Comparison of ENCODE assay signal across 15 cellular contexts in genomic region chr3:82643948-82644347, GRCh38.
A peak's percentile ranks its signal among the peaks of the same experiment; 100 is the strongest.
DNase-seq lines count a peak whose midpoint lies in the region; ATAC-seq and TF ChIP-seq lines count a peak whose summit lies in the region.
"Had no signal": no experiment of that assay in that cellular context is flagged by ENCODE, and none has a peak within 500 bp of the region (broad histone marks: within the 10 kb centered on the region; RNA-seq: fewer than 3 reads in every experiment).

No MANE protein-coding gene starts in this region.

- intact Hi-C loops in transverse colon (cut with DNase I; ENCODE audit: low total_unique reads): no loop called here

- TF ChIP-seq EP300 in transverse colon (IDR thresholded peaks at IDR 0.05; ENCODE audit: low read depth): no peak

- H4K20me1 ChIP-seq in hepatocyte (ENCODE audit: insufficient read depth, poor library complexity, severe bottlenecking): no peaks in the 10 kb centered on the region
- H4K20me1 ChIP-seq: BLaER1 treated with 17β-estradiol and CSF1 and Interleukin-3, amounts not matched to agents 10 nM and 100 nM had no signal

- no peak overlapping the region for H3K27ac ChIP-seq in C4-2B
- H3K27ac ChIP-seq in hepatocyte: no peak overlapping the region
- no peak overlapping the region for H3K27ac ChIP-seq in transverse colon
- H3K27ac ChIP-seq: BLaER1 treated with 17β-estradiol and CSF1 and Interleukin-3, amounts not matched to agents 10 nM and 100 nM; ovary had no signal

- no peaks in the 10 kb centered on the region for H3K27me3 ChIP-seq in hepatocyte
- no peaks in the 10 kb centered on the region for H3K27me3 ChIP-seq in transverse colon
- H3K27me3 ChIP-seq: BLaER1 treated with 17β-estradiol and CSF1 and Interleukin-3, amounts not matched to agents 10 nM and 100 nM; ovary had no signal

- H2AFZ ChIP-seq in hepatocyte: no peak overlapping the region

- ATAC-seq in HG03175 (IDR thresholded peaks at IDR 0.05; ENCODE audit: unreplicated experiment): no peak
- no peak for ATAC-seq in GM18867 (IDR thresholded peaks at IDR 0.05; ENCODE audit: unreplicated experiment)
- ATAC-seq: K562; stimulated activated memory B cell treated with anti-CD40 and anti-IgM and Interleukin-4, amounts not matched to agents 10 μg/mL and 1 μg/mL and 100 μg/mL, for 72 hours had no signal

- no peak overlapping the region for H3K4me3 ChIP-seq in hepatocyte
- H3K4me3 ChIP-seq in transverse colon: no peak overlapping the region
- H3K4me3 ChIP-seq: BLaER1 treated with 17β-estradiol and CSF1 and Interleukin-3, amounts not matched to agents 10 nM and 100 nM; K562; lung; ovary had no signal

- no peaks in the 10 kb centered on the region for H3K9me2 ChIP-seq in hepatocyte (replicated peaks; ENCODE audit: insufficient read depth)

- in situ Hi-C loops in transverse colon (cut with MboI; ENCODE audit: low pct_ligation_motif_present in 1 of 4, low pct_unique_long_range_greater_than_20kb in 1 of 4, low sequenced_read_pairs in 3 of 4): no loop called here

- H3K4me2 ChIP-seq in hepatocyte: no peak overlapping the region
- H3K4me2 ChIP-seq: BLaER1 treated with 17β-estradiol and CSF1 and Interleukin-3, amounts not matched to agents 10 nM and 100 nM had no signal

- H3K9me3 ChIP-seq in hepatocyte (ENCODE audit: low read depth): no peaks in the 10 kb centered on the region
- no peaks in the 10 kb centered on the region for H3K9me3 ChIP-seq in transverse colon

- TF ChIP-seq POLR2A in transverse colon (IDR thresholded peaks at IDR 0.05): no peak

- TF ChIP-seq CTCF in C4-2B (conservative IDR thresholded peaks at IDR 0.05) (peak; percentile 29), hepatocyte (IDR thresholded peaks at IDR 0.05; ENCODE audit: poor library complexity) (peak; percentile 17), transverse colon (IDR thresholded peaks at IDR 0.05) (no peak)

- DNase-seq in HK-2 (ENCODE audit: unreplicated experiment): peak; percentile 6
- DNase-seq in RKO (ENCODE audit: low spot score): peak; percentile 49
- no peak for DNase-seq in hepatocyte (ENCODE audit: low spot score)
- DNase-seq in DMS114 treated with DMSO at 0.1 percent for 48 hours (lab: John Stamatoyannopoulos, UW; ENCODE audit: unreplicated experiment): no peak
- no peak for DNase-seq in transverse colon
- DNase-seq: NCI-H226, ovary, T-helper 2 cell had no signal

- H3K4me1 ChIP-seq in hepatocyte (ENCODE audit: insufficient read depth) (no peaks in the 10 kb centered on the region), transverse colon (no peaks in the 10 kb centered on the region)
- H3K4me1 ChIP-seq: BLaER1 treated with 17β-estradiol and CSF1 and Interleukin-3, amounts not matched to agents 10 nM and 100 nM had no signal

- H3K79me2 ChIP-seq in hepatocyte: no peaks in the 10 kb centered on the region

- H3K36me3 ChIP-seq in hepatocyte (replicated peaks; ENCODE audit: insufficient read depth, low read depth) (no peaks in the 10 kb centered on the region), transverse colon (no peaks in the 10 kb centered on the region)
- H3K36me3 ChIP-seq: BLaER1 treated with 17β-estradiol and CSF1 and Interleukin-3, amounts not matched to agents 10 nM and 100 nM; ovary had no signal

Comparison
In these comparisons a context has a peak if more than half of its experiments do, and no peak if none do; other contexts are left out.
1. CTCF ChIP-seq: peak in C4-2B (single experiment) and hepatocyte (single experiment); none in transverse colon (0 of 5).
2. DNase-seq: peak in HK-2 (single experiment) and RKO (single experiment); none in hepatocyte (single experiment), DMS114 treated with DMSO at 0.1 percent for 48 hours (single experiment) and transverse colon (single experiment).